ENCODE assay signal across 15 cellular contexts in genomic region chr10:60388709-60389241, GRCh38. TPM values are rescaled to one million over a fixed set of nuclear protein-coding genes. Genes with fewer than 3 reads are reported as not detected.
DNase-seq lines count a peak whose midpoint lies in the region; ATAC-seq and TF ChIP-seq lines count a peak whose summit lies in the region.
"Had no signal": no experiment of that assay in that cellular context is flagged by ENCODE, and none has a peak within 500 bp of the region (broad histone marks: within the 10 kb centered on the region; RNA-seq: fewer than 3 reads in every experiment).

No MANE protein-coding gene starts in this region.

- peaks cover 13% of the 10 kb centered on the region for H3K4me1 ChIP-seq in cardiac muscle cell (ENCODE audit: low read depth)
- H3K4me1 ChIP-seq in effector memory CD4-positive, alpha-beta T cell (ENCODE audit: control insufficient read depth, insufficient read depth, low read length, poor library complexity, severe bottlenecking): no peaks in the 10 kb centered on the region

- H3K27me3 Mint-ChIP-seq in mesothelial cell of epicardium (ENCODE audit: low read depth): no peaks in the 10 kb centered on the region
- no peaks in the 10 kb centered on the region for H3K27me3 Mint-ChIP-seq in type B pancreatic cell
- H3K27me3 Mint-ChIP-seq: activated naive CD4-positive, alpha-beta T cell treated with anti-CD3 and anti-CD28 coated beads, Interleukin-2, amount 50 U/mL, for 24 hours had no signal

- DNase-seq in cardiac muscle cell (ENCODE audit: low read depth in 1 of 2, low spot score in 1 of 2): peak in 1 of 2 donors; percentile 15
- no peak for DNase-seq in Right ventricle myocardium inferior (ENCODE audit: missing footprints)
- DNase-seq in mesothelial cell of epicardium (ENCODE audit: low spot score in 2 of 2, unreplicated experiment in 2 of 2): no peak
- no peak for DNase-seq in type B pancreatic cell (ENCODE audit: extremely low spot score, unreplicated experiment)
- DNase-seq in SK-N-DZ (ENCODE audit: low spot score): no peak
- DNase-seq in effector memory CD4-positive, alpha-beta T cell: no peak
- no peak for DNase-seq in SIG-M5 (lab: John Stamatoyannopoulos, UW)
- DNase-seq: activated CD4-positive, alpha-beta T cell treated with anti-CD3 and anti-CD28 coated beads, Interleukin-2, amount 50 U/mL, for 1 hour; cortex of kidney; foreskin melanocyte; left ventricle myocardium superior; NCI-H2029 treated with DMSO at 0.1 percent for 48 hours had no signal

- H3K36me3 ChIP-seq in cardiac muscle cell: no peaks in the 10 kb centered on the region
- no peaks in the 10 kb centered on the region for H3K36me3 ChIP-seq in effector memory CD4-positive, alpha-beta T cell (ENCODE audit: control insufficient read depth, insufficient read depth, low read length)
- H3K36me3 ChIP-seq: BLaER1 had no signal

- no peak for ATAC-seq in Right ventricle myocardium inferior
- ATAC-seq: left ventricle myocardium superior had no signal

- H3K9me3 ChIP-seq in cardiac muscle cell (ENCODE audit: low read depth): no peaks in the 10 kb centered on the region
- no peaks in the 10 kb centered on the region for H3K9me3 ChIP-seq in effector memory CD4-positive, alpha-beta T cell (ENCODE audit: control insufficient read depth, low read length)
- H3K9me3 ChIP-seq: BLaER1 had no signal

- intact Hi-C loops in Right ventricle myocardium inferior (cut with DNase I): no loop called here

- TF ChIP-seq CTCF in cardiac muscle cell (IDR thresholded peaks at IDR 0.05; ENCODE audit: low read depth, low read length) (no peak), mesothelial cell of epicardium (IDR thresholded peaks at IDR 0.05; ENCODE audit: unreplicated experiment) (no peak), type B pancreatic cell (conservative IDR thresholded peaks at IDR 0.05) (no peak)

- H3K4me3 Mint-ChIP-seq in mesothelial cell of epicardium (peak overlapping the region; percentile 51), type B pancreatic cell (peak overlapping the region; percentile 62)
- H3K4me3 Mint-ChIP-seq: activated naive CD4-positive, alpha-beta T cell treated with anti-CD3 and anti-CD28 coated beads, Interleukin-2, amount 50 U/mL, for 24 hours had no signal

- peak overlapping the region; percentile 75 for H3K27ac Mint-ChIP-seq in mesothelial cell of epicardium
- peak overlapping the region; percentile 53 for H3K27ac Mint-ChIP-seq in type B pancreatic cell
- H3K27ac Mint-ChIP-seq: activated naive CD4-positive, alpha-beta T cell treated with anti-CD3 and anti-CD28 coated beads, Interleukin-2, amount 50 U/mL, for 24 hours had no signal

- H3K27me3 ChIP-seq in cardiac muscle cell: no peaks in the 10 kb centered on the region
- H3K27me3 ChIP-seq in effector memory CD4-positive, alpha-beta T cell (replicated peaks; ENCODE audit: control insufficient read depth, insufficient read depth, low read length, poor library complexity, severe bottlenecking): no peaks in the 10 kb centered on the region
- H3K27me3 ChIP-seq: BLaER1 had no signal

- H3K4me3 ChIP-seq in cardiac muscle cell: no peak overlapping the region
- H3K4me3 ChIP-seq in effector memory CD4-positive, alpha-beta T cell (ENCODE audit: insufficient read depth, low read depth, low read length, poor library complexity, severe bottlenecking): no peak overlapping the region
- H3K4me3 ChIP-seq: BLaER1 had no signal

- H3K36me3 Mint-ChIP-seq in mesothelial cell of epicardium (no peaks in the 10 kb centered on the region), type B pancreatic cell (no peaks in the 10 kb centered on the region)

- peaks cover 50% of the 10 kb centered on the region for H3K4me1 Mint-ChIP-seq in mesothelial cell of epicardium
- H3K4me1 Mint-ChIP-seq in type B pancreatic cell (ENCODE audit: unreplicated experiment): peaks cover 33% of the 10 kb centered on the region

- H3K9me3 Mint-ChIP-seq in mesothelial cell of epicardium: no peaks in the 10 kb centered on the region
- H3K9me3 Mint-ChIP-seq in type B pancreatic cell: no peaks in the 10 kb centered on the region
- H3K9me3 Mint-ChIP-seq: activated naive CD4-positive, alpha-beta T cell treated with anti-CD3 and anti-CD28 coated beads, Interleukin-2, amount 50 U/mL, for 24 hours had no signal

- H3K27ac ChIP-seq in cardiac muscle cell (peak overlapping the region; percentile 70), angular gyrus (ENCODE audit: low read depth, low read length) (peak overlapping the region; percentile 77)
- H3K27ac ChIP-seq in effector memory CD4-positive, alpha-beta T cell (ENCODE audit: insufficient read depth, low read length, poor library complexity, severe bottlenecking): no peak overlapping the region
- H3K27ac ChIP-seq: BLaER1 had no signal

RNA-seq across cellular contexts. Expression of gene ANK3, which starts 0.9 kb away (rescaled TPM):
- total RNA-seq in cardiac muscle cell (50.0 and 95.8 TPM in 2 replicates), Right ventricle myocardium inferior (216 TPM), mesothelial cell of epicardium (242 to 270 TPM (median 243 TPM) in 3 replicates), type B pancreatic cell (ENCODE audit: low replicate concordance) (90.2 and 145 TPM in 2 replicates)
- polyA plus RNA-seq in cardiac muscle cell: 44.9 and 65.2 TPM in 2 replicates
- polyA plus RNA-seq in SK-N-DZ (2014; cell fraction: cytosol; rRNA removed): 11.4 and 21.2 TPM in 2 replicates
- polyA plus RNA-seq in SK-N-DZ (2014; cell fraction: nucleus; rRNA removed): 24.5 and 38.8 TPM in 2 replicates
